ENCODE assay signal across 7 cellular contexts in genomic region chr17:8173056-8173870, GRCh38. TPM values are rescaled to one million over a fixed set of nuclear protein-coding genes. Genes with fewer than 3 reads are reported as not detected.
A peak's percentile ranks its signal among the peaks of the same experiment; 100 is the strongest.
DNase-seq lines count a peak whose midpoint lies in the region; ATAC-seq and TF ChIP-seq lines count a peak whose summit lies in the region.

No MANE protein-coding gene starts in this region.

- TF ChIP-seq POLR2A in prostate gland (IDR thresholded peaks at IDR 0.05) = peak; percentile 99

- H3K79me2 ChIP-seq in SU-DHL-6 (ENCODE audit: insufficient read depth, low read length) = no peaks in the 10 kb centered on the region; the same call in 1 of the 2 replicates

- peak overlapping the region; percentile 73 for H2AFZ ChIP-seq in SU-DHL-6 (ENCODE audit: low read depth, low read length, severe bottlenecking)

- H3K9me2 ChIP-seq in SU-DHL-6 (replicated peaks; ENCODE audit: insufficient read depth, low read length) = no peaks in the 10 kb centered on the region

- peak overlapping the region; percentile 86 for H3K4me2 ChIP-seq in SU-DHL-6 (ENCODE audit: low read depth, low read length, poor library complexity, severe bottlenecking)

- TF ChIP-seq CTCF in SU-DHL-6 (IDR thresholded peaks at IDR 0.05; ENCODE audit: insufficient read depth, low read length, poor library complexity, severe bottlenecking) (no peak), prostate gland (IDR thresholded peaks at IDR 0.05) (no peak)

- H3K36me3 ChIP-seq in SU-DHL-6 (ENCODE audit: low read length) (no peaks in the 10 kb centered on the region), prostate gland (no peaks in the 10 kb centered on the region)

- ATAC-seq in GM18502 (IDR thresholded peaks at IDR 0.05; ENCODE audit: poor library complexity, unreplicated experiment) = peak; percentile 62
- ATAC-seq in HG02870 (IDR thresholded peaks at IDR 0.05; ENCODE audit: unreplicated experiment) = peak; percentile 68
- ATAC-seq in left ventricle myocardium superior = peak; percentile 88

- DNase-seq in NCI-H1436 (lab: John Stamatoyannopoulos, UW) = peak; percentile 95
- peak; percentile 72 for DNase-seq in left ventricle myocardium superior
- peak; percentile 88 for DNase-seq in prostate gland (ENCODE audit: low spot score)

- H3K27me3 ChIP-seq in SU-DHL-6 (ENCODE audit: low read length) (no peaks in the 10 kb centered on the region), prostate gland (replicated peaks; ENCODE audit: insufficient read depth) (no peaks in the 10 kb centered on the region)

- H3K4me1 ChIP-seq in prostate gland (replicated peaks) = peaks cover 6% of the 10 kb centered on the region

- WGBS in prostate gland = under 1% methylated on average over 23 of the region's 23 CpGs

- intact Hi-C loops in left ventricle myocardium superior (cut with micrococcal nuclease) = no loop called here
- intact Hi-C loops in prostate gland (cut with DNase I) = no loop called here

- peak overlapping the region; percentile 58 for H3K9ac ChIP-seq in SU-DHL-6 (ENCODE audit: low read length)

- peaks cover 28% of the 10 kb centered on the region for H3F3A ChIP-seq in SU-DHL-6 (ENCODE audit: insufficient read depth)

- peak overlapping the region; percentile 92 for H3K27ac ChIP-seq in SU-DHL-6 (ENCODE audit: low read depth, low read length)
- peak overlapping the region; percentile 98 for H3K27ac ChIP-seq in angular gyrus (ENCODE audit: low read depth, low read length)
- H3K27ac ChIP-seq in prostate gland = peak overlapping the region; percentile 93 to 95

- H3K4me3 ChIP-seq in SU-DHL-6 (ENCODE audit: insufficient read depth, low read length, poor library complexity, severe bottlenecking) = peak overlapping the region; percentile 57
- H3K4me3 ChIP-seq in prostate gland = peak overlapping the region; percentile 28 to 38

- H3K9me3 ChIP-seq in SU-DHL-6 (ENCODE audit: insufficient read depth, low read length) (no peaks in the 10 kb centered on the region), prostate gland (no peaks in the 10 kb centered on the region)

- H4K20me1 ChIP-seq in SU-DHL-6 (ENCODE audit: low read depth, low read length) = no peaks in the 10 kb centered on the region

RNA-seq across cellular contexts. Expression of gene TMEM107, which starts 2.9 kb away (rescaled TPM):
- total RNA-seq in left ventricle myocardium superior (5.2 TPM), prostate gland (10 to 100 TPM in 1 of 2 donors, 1 to 10 TPM in 1; 8.6 to 13.9 TPM)

RNA-seq across cellular contexts. Expression of gene VAMP2, which starts 10.5 kb away (rescaled TPM):
- total RNA-seq in left ventricle myocardium superior (62.3 TPM), prostate gland (10 to 100 TPM; 34.2 to 65.2 TPM)

RNA-seq across cellular contexts. Expression of gene BORCS6, which starts 16.7 kb away (rescaled TPM):
- 9.4 TPM for total RNA-seq in left ventricle myocardium superior
- total RNA-seq in prostate gland = 10 to 100 TPM in 1 of 2 donors, 1 to 10 TPM in 1; 9.6 to 19.1 TPM

RNA-seq across cellular contexts. Expression of gene PER1, which starts 21.1 kb away (rescaled TPM):
- 126 TPM for total RNA-seq in left ventricle myocardium superior
- 100 to 1,000 TPM; 119 to 142 TPM for total RNA-seq in prostate gland

RNA-seq across cellular contexts. Expression of gene AURKB, which starts 37.1 kb away (rescaled TPM):
- total RNA-seq in left ventricle myocardium superior (0.47 TPM), prostate gland (1 to 10 TPM; 2.1 to 6.6 TPM)

Comparison
In these comparisons a context has a peak if more than half of its experiments do, and no peak if none do; other contexts are left out.
1. Peak in every context shown above with its lines: DNase-seq, ATAC-seq, H3K4me3 ChIP-seq and H3K27ac ChIP-seq.